In the genomic region with DNA sequence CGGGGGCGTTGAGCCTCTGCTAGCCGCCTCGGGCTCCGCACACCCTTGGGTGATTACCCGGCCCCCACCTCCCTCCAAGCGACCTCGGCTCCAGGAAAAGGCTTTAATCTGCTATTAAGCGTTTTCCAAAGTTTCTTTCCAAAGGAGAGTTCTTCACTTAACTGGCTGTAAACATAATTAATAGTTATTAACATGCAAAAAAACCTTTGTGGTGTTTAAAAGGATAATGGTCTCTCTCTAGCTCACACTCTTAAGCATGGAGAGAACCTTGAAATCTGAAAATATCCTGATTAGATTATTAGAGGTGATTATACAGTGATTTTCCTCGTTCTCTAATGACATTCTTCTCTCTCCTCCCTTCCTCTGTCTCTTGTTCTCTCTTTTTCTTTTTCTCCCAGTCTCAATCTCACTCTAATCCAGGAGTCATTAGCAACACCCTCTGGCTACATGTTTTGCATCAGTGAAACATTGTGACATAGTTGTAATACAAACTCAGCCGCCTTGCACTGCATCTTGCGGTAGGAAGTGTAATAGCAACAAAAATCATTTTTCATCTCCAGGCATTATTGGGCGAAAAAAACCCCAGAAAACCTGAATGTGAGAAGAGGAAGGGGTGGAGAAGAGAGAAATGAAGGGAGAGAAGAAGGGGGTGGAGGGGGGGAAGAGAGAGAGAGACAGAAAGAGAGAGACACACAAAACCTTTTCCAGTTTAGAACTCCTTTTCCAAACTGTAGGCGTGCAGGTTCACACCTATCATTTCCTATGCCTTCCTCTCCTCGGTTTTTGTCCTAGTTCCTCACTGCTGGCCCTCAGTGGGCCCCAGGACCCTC, we compare ENCODE assay signal across 8 cellular contexts. TPM values are rescaled to one million over a fixed set of nuclear protein-coding genes. Genes with fewer than 3 reads are reported as not detected.
A peak's percentile ranks its signal among the peaks of the same experiment; 100 is the strongest.
DNase-seq lines count a peak whose midpoint lies in the region; ATAC-seq and TF ChIP-seq lines count a peak whose summit lies in the region.

No MANE protein-coding gene starts in this region.

- H3K4me2 ChIP-seq in GM23338: peak overlapping the region; percentile 79

- no peaks in the 10 kb centered on the region for H3K9me2 ChIP-seq in GM23338 (ENCODE audit: insufficient read depth)

- peaks cover 52% of the 10 kb centered on the region for H3K4me1 ChIP-seq in GM23338 (ENCODE audit: insufficient read depth)
- H3K4me1 ChIP-seq in sigmoid colon: peaks cover 0 to 36% (median 26%) of the 10 kb centered on the region in 4 donors
- no peaks in the 10 kb centered on the region for H3K4me1 ChIP-seq in Caco-2

- H3K27ac Mint-ChIP-seq in GM23338 (no peak overlapping the region), Caco-2 (ENCODE audit: unreplicated experiment) (no peak overlapping the region)

- H3K27me3 ChIP-seq in GM23338 (ENCODE audit: insufficient read depth): peaks cover 100% of the 10 kb centered on the region
- H3K27me3 ChIP-seq in sigmoid colon: peaks cover 11 to 23% (median 19%) of the 10 kb centered on the region in 3 donors
- H3K27me3 ChIP-seq in Caco-2 (replicated peaks; ENCODE audit: control insufficient read depth, insufficient read depth, low read length): no peaks in the 10 kb centered on the region

- H3K4me3 Mint-ChIP-seq in GM23338 (no peak overlapping the region), Caco-2 (ENCODE audit: unreplicated experiment) (no peak overlapping the region)

- WGBS in sigmoid colon, 2 donors: 16 to 23% methylated on average over 15 of the region's 15 CpGs

- no peak for DNase-seq in GM23338 (ENCODE audit: low spot score)
- peak; percentile 59 for DNase-seq in SK-MEL-5 (ENCODE audit: low read depth, low spot score)
- peak; percentile 62 for DNase-seq in glomerular visceral epithelial cell (ENCODE audit: extremely low spot score)
- no peak for DNase-seq in sigmoid colon
- no peak for DNase-seq in Caco-2
- no peak for DNase-seq in KG1 (lab: John Stamatoyannopoulos, UW)
- no peak for DNase-seq in activated effector memory CD4-positive, alpha-beta T cell treated with anti-CD3 and anti-CD28 coated beads, Interleukin-2, amount 50 U/mL, for 16 hours

- BruUV-seq in Caco-2 (replicated peaks; lab: Mats Ljungman, UMichigan): no TSS peak

- H3K79me2 ChIP-seq in GM23338 (replicated peaks; ENCODE audit: insufficient read depth): no peaks in the 10 kb centered on the region

- H3K27me3 Mint-ChIP-seq in GM23338 (ENCODE audit: insufficient read depth, low read depth, poor library complexity) (peaks cover 42% of the 10 kb centered on the region), Caco-2 (ENCODE audit: insufficient read depth, unreplicated experiment) (no peaks in the 10 kb centered on the region)

- H3K9me3 ChIP-seq in sigmoid colon: no peaks in the 10 kb centered on the region
- H3K9me3 ChIP-seq in Caco-2: no peaks in the 10 kb centered on the region

- H3K36me3 Mint-ChIP-seq in GM23338 (ENCODE audit: low read depth): no peaks in the 10 kb centered on the region
- H3K36me3 Mint-ChIP-seq in Caco-2 (ENCODE audit: insufficient read depth, unreplicated experiment): peaks cover 62% of the 10 kb centered on the region

- H3K4me3 ChIP-seq in GM23338 (peak overlapping the region; percentile 49), sigmoid colon (peak overlapping the region; percentile 40 to 70 (median 60)), Caco-2 (ENCODE audit: low read depth, low read length) (no peak overlapping the region)

- H3K36me3 ChIP-seq in GM23338 (ENCODE audit: insufficient read depth) (no peaks in the 10 kb centered on the region), sigmoid colon (no peaks in the 10 kb centered on the region), Caco-2 (ENCODE audit: control insufficient read depth, insufficient read depth, low read length) (no peaks in the 10 kb centered on the region)

- H4K20me1 ChIP-seq in GM23338 (replicated peaks; ENCODE audit: insufficient read depth): peaks cover 58% of the 10 kb centered on the region

- POLR2A ChIA-PET in Caco-2 (lab: Charles Lee): no interaction called here

- ATAC-seq in GM23338 (no peak), GM18502 (IDR thresholded peaks at IDR 0.05; ENCODE audit: poor library complexity, unreplicated experiment) (no peak)

- no peak for TF ChIP-seq EP300 in sigmoid colon (IDR thresholded peaks at IDR 0.05)

- CTCF ChIA-PET in Caco-2 (lab: Charles Lee): no interaction called here

- peaks cover 3% of the 10 kb centered on the region; the same call in 2 of the 3 replicates for H3K9me3 Mint-ChIP-seq in GM23338
- H3K9me3 Mint-ChIP-seq in Caco-2 (ENCODE audit: unreplicated experiment): no peaks in the 10 kb centered on the region

- H2AFZ ChIP-seq in GM23338: no peak overlapping the region

- peak in 1 of 2 experiments; percentile 20; a peak in 1 of 4 replicates for TF ChIP-seq CTCF in GM23338 (conservative IDR thresholded peaks at IDR 0.05; ENCODE audit: low read depth in 2 of 2)
- TF ChIP-seq CTCF in sigmoid colon (IDR thresholded peaks at IDR 0.05): peak; percentile 27 to 86 (median 68)
- TF ChIP-seq CTCF in Caco-2 (IDR thresholded peaks at IDR 0.05; ENCODE audit: insufficient read depth in 1 of 2, low read depth in 1 of 2, low read length in 1 of 2, severe bottlenecking in 1 of 2, unreplicated experiment in 1 of 2): no peak

- no peak overlapping the region for H3K27ac ChIP-seq in GM23338 (ENCODE audit: low read depth)
- peak overlapping the region; percentile 81 to 92 (median 87) for H3K27ac ChIP-seq in sigmoid colon

- intact Hi-C loops in sigmoid colon (cut with DNase I): loop anchor here (5.0 kb wide), 2 partner anchors 62 to 537 kb away; no protein-coding TSS in a partner anchor
- intact Hi-C loops in Caco-2 (cut with micrococcal nuclease; ENCODE audit: unreplicated experiment): loop anchor here (5.0 kb wide), 2 partner anchors 107 to 1402 kb away; no protein-coding TSS in a partner anchor

- in situ Hi-C loops in SK-MEL-5 (cut with HindIII; ENCODE audit: low pct_unique_long_range_greater_than_20kb, low sequenced_read_pairs): no loop called here

- peaks cover 48% of the 10 kb centered on the region for H3K4me1 Mint-ChIP-seq in GM23338
- H3K4me1 Mint-ChIP-seq in Caco-2 (ENCODE audit: low read depth, unreplicated experiment): peaks cover 8% of the 10 kb centered on the region

- peaks cover 29% of the 10 kb centered on the region; the same call in 1 of the 2 replicates for H3F3A ChIP-seq in GM23338 (replicated peaks; ENCODE audit: low read depth)

- no peak for TF ChIP-seq POLR2A in sigmoid colon (IDR thresholded peaks at IDR 0.05)

TF ChIP-seq in GM23338, 12 proteins besides CTCF, POLR2A, EP300 and RAD21 (continues in another document):
- no peak for TF ChIP-seq EZH2phosphoT487 (IDR thresholded peaks at IDR 0.05; ENCODE audit: unreplicated experiment)
- no peak for TF ChIP-seq ZNF331 (CRISPR knock-in tag; IDR thresholded peaks at IDR 0.05; ENCODE audit: low read depth)
- no peak for TF ChIP-seq POLR2AphosphoS5 (IDR thresholded peaks at IDR 0.05; ENCODE audit: low read depth)
- peak; percentile 97 for TF ChIP-seq EZH2 (IDR thresholded peaks at IDR 0.05; ENCODE audit: low read depth, unreplicated experiment)

RNA-seq across cellular contexts. Expression of a gene that starts 24.4 kb away (rescaled TPM):
- total RNA-seq in GM23338 (2014; rRNA removed; shearing (Covaris generic)): not detected in 2 replicates
- polyA plus RNA-seq in GM23338 (2016; fragmentation: Nextera tagmentation; extraction: Ambion mirVana): 0.16 and 0.23 TPM in 2 replicates
- 1.9 and 2.9 TPM in 2 replicates for total RNA-seq in SK-MEL-5 (2014; rRNA removed; shearing (Covaris generic))
- 8.4 and 9.5 TPM in 2 replicates for polyA plus RNA-seq in SK-MEL-5 (2015; cell fraction: cytosol; rRNA removed)
- polyA plus RNA-seq in SK-MEL-5 (2015; cell fraction: nucleus; rRNA removed): 1.3 and 2.6 TPM in 2 replicates
- total RNA-seq in sigmoid colon: 10 to 100 TPM; 24.0 to 47.9 (median 31.0) TPM
- 10 to 100 TPM; 12.6 to 20.0 (median 12.9) TPM for polyA plus RNA-seq in sigmoid colon
- total RNA-seq in Caco-2 (2022): 134 and 140 TPM in 2 replicates

Comparison
In these comparisons a context has a peak if more than half of its experiments do, and no peak if none do; other contexts are left out.
1. DNase-seq: peak in SK-MEL-5 (single experiment) and glomerular visceral epithelial cell (single experiment); none in GM23338 (single experiment), sigmoid colon (single experiment), Caco-2 (0 of 2), KG1 (single experiment) and activated effector memory CD4-positive, alpha-beta T cell treated with anti-CD3 and anti-CD28 coated beads, Interleukin-2, amount 50 U/mL, for 16 hours (single experiment).
2. CTCF ChIP-seq: peak in sigmoid colon (4 of 4); none in Caco-2 (0 of 2).